1 cellular context compared by ENCODE assay signal in the genomic region with DNA sequence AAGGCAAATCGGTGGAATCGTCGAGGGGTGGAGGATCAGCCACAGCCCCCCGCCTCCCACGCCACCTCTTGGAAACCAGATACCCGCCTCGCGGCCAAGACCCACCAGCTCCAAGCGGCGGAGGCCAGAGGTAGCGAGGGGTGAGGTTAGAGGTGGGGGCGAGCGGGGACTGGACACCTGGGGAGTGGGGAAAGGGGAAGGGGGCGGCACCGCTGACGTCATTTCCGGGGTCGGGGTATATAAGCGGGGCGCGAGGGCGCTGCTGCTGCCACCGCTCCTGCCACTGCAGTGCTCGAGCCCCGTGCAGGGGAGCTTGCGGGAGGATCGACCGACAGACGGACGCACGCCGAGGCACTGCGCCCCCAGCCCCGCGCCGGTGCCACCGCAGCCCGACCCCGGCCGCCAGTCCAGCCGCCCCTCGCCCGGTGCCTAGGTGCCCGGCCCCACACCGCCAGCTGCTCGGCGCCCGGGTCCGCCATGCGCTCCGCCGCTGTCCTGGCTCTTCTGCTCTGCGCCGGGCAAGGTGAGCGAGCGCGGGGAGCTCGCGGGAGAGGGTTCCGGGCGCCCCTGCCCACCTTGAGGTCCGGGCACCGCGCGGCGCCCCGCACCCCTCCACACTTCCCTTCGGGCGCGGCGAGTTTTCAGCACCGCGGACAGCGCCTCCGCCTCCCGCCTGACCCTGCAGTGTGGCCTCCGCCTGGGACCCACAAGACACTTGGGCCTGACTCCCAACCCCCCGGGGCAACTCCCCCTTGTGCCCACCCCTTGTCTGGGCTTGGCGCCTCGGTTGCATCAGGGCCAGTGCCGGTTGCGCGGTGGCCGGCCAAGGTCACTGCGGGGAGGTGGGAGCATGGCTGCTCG.
TF ChIP-seq lines count a peak whose summit lies in the region.

Gene CHGA (plus strand): TSS at position 268 of the 861 bp plus-strand sequence. CDS start 210 bp downstream, at position 478.

TF ChIP-seq in HepG2, 621 proteins besides CTCF, POLR2A, EP300 and RAD21 (continued from another document and continues in another):
- TF ChIP-seq ZEB1 (IDR thresholded peaks at IDR 0.05; ENCODE audit: insufficient replicate concordance, low read depth) = no peak
- peak; percentile 97 for TF ChIP-seq ZNF430 (CRISPR knock-in tag; IDR thresholded peaks at IDR 0.05)
- TF ChIP-seq, protein P1, sequence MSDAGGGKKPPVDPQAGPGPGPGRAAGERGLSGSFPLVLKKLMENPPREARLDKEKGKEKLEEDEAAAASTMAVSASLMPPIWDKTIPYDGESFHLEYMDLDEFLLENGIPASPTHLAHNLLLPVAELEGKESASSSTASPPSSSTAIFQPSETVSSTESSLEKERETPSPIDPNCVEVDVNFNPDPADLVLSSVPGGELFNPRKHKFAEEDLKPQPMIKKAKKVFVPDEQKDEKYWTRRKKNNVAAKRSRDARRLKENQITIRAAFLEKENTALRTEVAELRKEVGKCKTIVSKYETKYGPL (CRISPR knock-in tag; IDR thresholded peaks at IDR 0.05) = peak; percentile 67; the same call in 1 of the 2 replicates
- TF ChIP-seq SIN3B (IDR thresholded peaks at IDR 0.05; ENCODE audit: low read length) = no peak
- peak; percentile 99 for TF ChIP-seq WIZ (CRISPR knock-in tag; IDR thresholded peaks at IDR 0.05)
- TF ChIP-seq ZNF556 (CRISPR knock-in tag; IDR thresholded peaks at IDR 0.05; ENCODE audit: borderline replicate concordance) = peak; percentile 56; the same call in 1 of the 2 replicates
- peak; percentile 77; the same call in 1 of the 2 replicates for TF ChIP-seq HDAC2 (CRISPR knock-in tag; IDR thresholded peaks at IDR 0.05)
- no peak for TF ChIP-seq PAXIP1 (CRISPR knock-in tag; conservative IDR thresholded peaks at IDR 0.05)
- TF ChIP-seq ZNF75D (CRISPR knock-in tag; IDR thresholded peaks at IDR 0.05; ENCODE audit: borderline replicate concordance) = no peak
- 0 out of 2 replicates have a peak, but pooled peaks have one; percentile 20 for TF ChIP-seq ZNF770 (CRISPR knock-in tag; IDR thresholded peaks at IDR 0.05)
- no peak for TF ChIP-seq CEBPZ (IDR thresholded peaks at IDR 0.05; ENCODE audit: low read length)
- TF ChIP-seq POLR2AphosphoS2 (IDR thresholded peaks at IDR 0.05; ENCODE audit: low read depth, low read length) = no peak
- peak; percentile 96 for TF ChIP-seq NFAT5 (CRISPR knock-in tag; IDR thresholded peaks at IDR 0.05)
- TF ChIP-seq THAP8 (CRISPR knock-in tag; IDR thresholded peaks at IDR 0.05; ENCODE audit: borderline replicate concordance) = peak; percentile 85; the same call in 1 of the 2 replicates
- no peak for TF ChIP-seq POLR2AphosphoS5 (IDR thresholded peaks at IDR 0.05; ENCODE audit: low read depth, low read length)
- TF ChIP-seq ZNF891 (CRISPR knock-in tag; IDR thresholded peaks at IDR 0.05) = peak; percentile 87; the same call in 1 of the 2 replicates
- TF ChIP-seq ZNF660 (CRISPR knock-in tag; IDR thresholded peaks at IDR 0.05; ENCODE audit: borderline replicate concordance, low read depth) = no peak
- TF ChIP-seq CBFB (CRISPR knock-in tag; IDR thresholded peaks at IDR 0.05) = 0 out of 2 replicates have a peak, but pooled peaks have one; percentile 50
- TF ChIP-seq MED13 (CRISPR knock-in tag; IDR thresholded peaks at IDR 0.05) = peak; percentile 87; the same call in 1 of the 2 replicates
- TF ChIP-seq ZNF841 (CRISPR knock-in tag; IDR thresholded peaks at IDR 0.05; ENCODE audit: borderline replicate concordance) = peak; percentile 44; the same call in 1 of the 2 replicates
- TF ChIP-seq ZNF431 (CRISPR knock-in tag; IDR thresholded peaks at IDR 0.05; ENCODE audit: borderline replicate concordance, low read depth) = no peak
- TF ChIP-seq HOMEZ (CRISPR knock-in tag; IDR thresholded peaks at IDR 0.05; ENCODE audit: low read depth) = 0 out of 2 replicates have a peak, but pooled peaks have one; percentile 29
- TF ChIP-seq, protein P2, sequence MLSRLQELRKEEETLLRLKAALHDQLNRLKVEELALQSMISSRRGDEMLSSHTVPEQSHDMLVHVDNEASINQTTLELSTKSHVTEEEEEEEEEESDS (CRISPR knock-in tag; IDR thresholded peaks at IDR 0.05; ENCODE audit: borderline replicate concordance) = peak; percentile 92
- TF ChIP-seq ZNF7 (CRISPR knock-in tag; IDR thresholded peaks at IDR 0.05) = no peak
- no peak for TF ChIP-seq ZNF20 (CRISPR knock-in tag; IDR thresholded peaks at IDR 0.05)
- TF ChIP-seq ZNF513 (CRISPR knock-in tag; conservative IDR thresholded peaks at IDR 0.05) = no peak
- TF ChIP-seq ETS1 (CRISPR knock-in tag; IDR thresholded peaks at IDR 0.05) = peak; percentile 96
- no peak for TF ChIP-seq TAF15 (IDR thresholded peaks at IDR 0.05; ENCODE audit: low read depth, low read length, poor library complexity, severe bottlenecking)
